ENCODE assay signal across 14 cellular contexts in genomic region chr17:7186241-7186640, GRCh38. TPM values are rescaled to one million over a fixed set of nuclear protein-coding genes. Genes with fewer than 3 reads are reported as not detected.
DNase-seq lines count a peak whose midpoint lies in the region; ATAC-seq, FAIRE-seq and TF ChIP-seq lines count a peak whose summit lies in the region.
"Had no signal": no experiment of that assay in that cellular context is flagged by ENCODE, and none has a peak within 500 bp of the region (broad histone marks: within the 10 kb centered on the region; RNA-seq: fewer than 3 reads in every experiment).

No MANE protein-coding gene starts in this region.

- no peaks in the 10 kb centered on the region for H3K27me3 Mint-ChIP-seq in stimulated activated naive B cell treated with anti-CD40 and anti-IgM and Interleukin-4, amounts not matched to agents 10 μg/mL and 1 μg/mL and 100 μg/mL, for 72 hours
- H3K27me3 Mint-ChIP-seq: natural killer cell treated with Interleukin-12 subunit alpha and Interleukin-12 subunit beta and Interleukin-15 and Interleukin-18, amount 100 ng/mL, for 72 hours had no signal

- peaks cover 7 to 8% of the 10 kb centered on the region in 2 donors for H3K4me1 Mint-ChIP-seq in stimulated activated naive B cell treated with anti-CD40 and anti-IgM and Interleukin-4, amounts not matched to agents 10 μg/mL and 1 μg/mL and 100 μg/mL, for 72 hours

- intact Hi-C loops in A673 (cut with micrococcal nuclease; ENCODE audit: unreplicated experiment), result no loop called here
- intact Hi-C loops in tibial artery (cut with DNase I; ENCODE audit: low total_unique reads), result no loop called here

- no peak overlapping the region for H3K27ac Mint-ChIP-seq in stimulated activated naive B cell treated with anti-CD40 and anti-IgM and Interleukin-4, amounts not matched to agents 10 μg/mL and 1 μg/mL and 100 μg/mL, for 72 hours
- H3K27ac Mint-ChIP-seq: activated T-helper 1 cell treated with anti-CD3 and anti-CD28 coated beads, Interleukin-12 subunit alpha, Interleukin-12 subunit beta, Interleukin-2, Interleukin-4 antibody, amounts not matched to agents 30 ng/mL and 10 ng/mL and 1 ng/mL, durations not matched to agents 14 hours and 24 hours and 36 hours; natural killer cell treated with Interleukin-12 subunit alpha and Interleukin-12 subunit beta and Interleukin-15 and Interleukin-18, amount 100 ng/mL, for 72 hours; T-helper 1 cell treated with Interleukin-12 subunit alpha and Interleukin-12 subunit beta and Interleukin-4 antibody, amounts not matched to agents 30 μg/mL and 1 μg/mL, for 36 hours had no signal

- peaks cover 12% of the 10 kb centered on the region for H3K36me3 ChIP-seq in A673 (ENCODE audit: insufficient read depth, low read length, poor library complexity, severe bottlenecking)
- peaks cover 3% of the 10 kb centered on the region; the same call in 1 of the 2 replicates for H3K36me3 ChIP-seq in RWPE2 (ENCODE audit: low read depth)
- peaks cover 0 to 11% (median 0%) of the 10 kb centered on the region in 3 donors for H3K36me3 ChIP-seq in tibial artery

- ATAC-seq in RWPE2 (ENCODE audit: low read depth) (no peak), GM18498 (IDR thresholded peaks at IDR 0.05; ENCODE audit: unreplicated experiment) (no peak)
- no peak for ATAC-seq in stimulated activated naive B cell treated with anti-CD40 and anti-IgM and Interleukin-4, amounts not matched to agents 10 μg/mL and 1 μg/mL and 100 μg/mL, for 72 hours (replicated peaks)

- BruUV-seq in A673 (replicated peaks; lab: Mats Ljungman, UMichigan), result no TSS peak

- H3K27ac ChIP-seq in A673 (ENCODE audit: low read depth, low read length, poor library complexity, severe bottlenecking), result no peak overlapping the region
- H3K27ac ChIP-seq in RWPE2 (ENCODE audit: poor library complexity, severe bottlenecking), result no peak overlapping the region
- no peak overlapping the region for H3K27ac ChIP-seq in tibial artery
- H3K27ac ChIP-seq: testis had no signal

- H3K27me3 ChIP-seq in A673 (replicated peaks; ENCODE audit: insufficient read depth, low read depth, low read length, poor library complexity) (no peaks in the 10 kb centered on the region), RWPE2 (ENCODE audit: insufficient read depth, poor library complexity, severe bottlenecking) (no peaks in the 10 kb centered on the region), tibial artery (no peaks in the 10 kb centered on the region)
- H3K27me3 ChIP-seq: testis had no signal

- H3K9me3 Mint-ChIP-seq in stimulated activated naive B cell treated with anti-CD40 and anti-IgM and Interleukin-4, amounts not matched to agents 10 μg/mL and 1 μg/mL and 100 μg/mL, for 72 hours, result no peaks in the 10 kb centered on the region
- H3K9me3 Mint-ChIP-seq: activated T-helper 1 cell treated with anti-CD3 and anti-CD28 coated beads, Interleukin-12 subunit alpha, Interleukin-12 subunit beta, Interleukin-2, Interleukin-4 antibody, amounts not matched to agents 30 ng/mL and 10 ng/mL and 1 ng/mL, durations not matched to agents 14 hours and 24 hours and 36 hours; natural killer cell treated with Interleukin-12 subunit alpha and Interleukin-12 subunit beta and Interleukin-15 and Interleukin-18, amount 100 ng/mL, for 72 hours; T-helper 1 cell treated with Interleukin-12 subunit alpha and Interleukin-12 subunit beta and Interleukin-4 antibody, amounts not matched to agents 30 μg/mL and 1 μg/mL, for 36 hours had no signal

- CTCF ChIA-PET in A673 (lab: Charles Lee), result no interaction called here

- FAIRE-seq in frontal cortex (lab: Jason Lieb, UNC), result no peak

- no peaks in the 10 kb centered on the region for H3K36me3 Mint-ChIP-seq in stimulated activated naive B cell treated with anti-CD40 and anti-IgM and Interleukin-4, amounts not matched to agents 10 μg/mL and 1 μg/mL and 100 μg/mL, for 72 hours
- H3K36me3 Mint-ChIP-seq: natural killer cell treated with Interleukin-12 subunit alpha and Interleukin-12 subunit beta and Interleukin-15 and Interleukin-18, amount 100 ng/mL, for 72 hours had no signal

- H3K4me1 ChIP-seq in A673 (ENCODE audit: insufficient read depth, low read length, poor library complexity, severe bottlenecking) (no peaks in the 10 kb centered on the region), RWPE2 (ENCODE audit: insufficient read depth, poor library complexity, severe bottlenecking) (no peaks in the 10 kb centered on the region), tibial artery (no peaks in the 10 kb centered on the region)
- H3K4me1 ChIP-seq: testis had no signal

- DNase-seq in A673 (ENCODE audit: low spot score) (peak; percentile 40), RWPE2 (ENCODE audit: low spot score) (peak; percentile 11), fibroblast of villous mesenchyme (ENCODE audit: low read depth) (no peak), frontal cortex (ENCODE audit: low spot score in 2 of 2) (no peak), tibial artery (no peak)
- DNase-seq in stimulated activated naive B cell treated with anti-CD40 and anti-IgM and Interleukin-4, amounts not matched to agents 10 μg/mL and 1 μg/mL and 100 μg/mL, for 72 hours, result no peak
- DNase-seq: DMS153, NCI-H345, testis had no signal

- TF ChIP-seq CTCF in A673 (conservative IDR thresholded peaks at IDR 0.05; ENCODE audit: low read depth, low read length), result no peak
- peak; percentile 43; the same call in 1 of the 2 replicates for TF ChIP-seq CTCF in GM12874 (IDR thresholded peaks at IDR 0.05; ENCODE audit: insufficient read depth, low read depth, low read length)
- no peak for TF ChIP-seq CTCF in RWPE2 (IDR thresholded peaks at IDR 0.05; ENCODE audit: poor library complexity, severe bottlenecking)
- TF ChIP-seq CTCF in fibroblast of villous mesenchyme (IDR thresholded peaks at IDR 0.05; ENCODE audit: insufficient read depth, low read depth, low read length), result peak; percentile 19
- no peak for TF ChIP-seq CTCF in tibial artery (IDR thresholded peaks at IDR 0.05)

- H3K9me3 ChIP-seq in A673 (ENCODE audit: low read depth, low read length, poor library complexity, severe bottlenecking), result no peaks in the 10 kb centered on the region
- no peaks in the 10 kb centered on the region for H3K9me3 ChIP-seq in RWPE2 (ENCODE audit: severe bottlenecking)
- no peaks in the 10 kb centered on the region for H3K9me3 ChIP-seq in tibial artery
- H3K9me3 ChIP-seq: testis had no signal

- no peak overlapping the region for H3K4me3 ChIP-seq in A673 (ENCODE audit: low read depth, low read length, poor library complexity, severe bottlenecking)
- no peak overlapping the region for H3K4me3 ChIP-seq in RWPE2 (ENCODE audit: severe bottlenecking)
- no peak overlapping the region for H3K4me3 ChIP-seq in fibroblast of villous mesenchyme (ENCODE audit: low read depth, low read length)
- no peak overlapping the region for H3K4me3 ChIP-seq in tibial artery
- H3K4me3 ChIP-seq: testis had no signal

- no peak overlapping the region for H3K4me3 Mint-ChIP-seq in stimulated activated naive B cell treated with anti-CD40 and anti-IgM and Interleukin-4, amounts not matched to agents 10 μg/mL and 1 μg/mL and 100 μg/mL, for 72 hours
- H3K4me3 Mint-ChIP-seq: activated T-helper 1 cell treated with anti-CD3 and anti-CD28 coated beads, Interleukin-12 subunit alpha, Interleukin-12 subunit beta, Interleukin-2, Interleukin-4 antibody, amounts not matched to agents 30 ng/mL and 10 ng/mL and 1 ng/mL, durations not matched to agents 14 hours and 24 hours and 36 hours; natural killer cell treated with Interleukin-12 subunit alpha and Interleukin-12 subunit beta and Interleukin-15 and Interleukin-18, amount 100 ng/mL, for 72 hours; T-helper 1 cell treated with Interleukin-12 subunit alpha and Interleukin-12 subunit beta and Interleukin-4 antibody, amounts not matched to agents 30 μg/mL and 1 μg/mL, for 36 hours had no signal

- POLR2A ChIA-PET in A673 (lab: Charles Lee; ENCODE audit: low non-redundant PET), result no interaction called here

RNA-seq across cellular contexts. Expression of gene ASGR1, which starts 7.1 kb away (rescaled TPM):
- total RNA-seq in A673 (2021) (6.1 and 8.0 TPM in 2 replicates), fibroblast of villous mesenchyme (0.43 and 0.64 TPM in 2 replicates), frontal cortex (18.8 TPM)

RNA-seq across cellular contexts. Expression of gene DLG4, which starts 33.4 kb away (rescaled TPM):
- total RNA-seq in A673 (2021) (74.7 and 86.6 TPM in 2 replicates), fibroblast of villous mesenchyme (10.6 and 14.2 TPM in 2 replicates), frontal cortex (111 TPM)

RNA-seq across cellular contexts. Expression of gene ACADVL, which starts 33.5 kb away (rescaled TPM):
- total RNA-seq in A673 (2021) (425 and 509 TPM in 2 replicates), fibroblast of villous mesenchyme (171 and 255 TPM in 2 replicates), frontal cortex (65.6 TPM)

RNA-seq across cellular contexts. Expression of gene DVL2, which starts 48.1 kb away (rescaled TPM):
- 133 and 139 TPM in 2 replicates for total RNA-seq in A673 (2021)
- 102 and 105 TPM in 2 replicates for total RNA-seq in fibroblast of villous mesenchyme
- 53.4 TPM for total RNA-seq in frontal cortex

RNA-seq across cellular contexts. Expression of gene PHF23, which starts 53.0 kb away (rescaled TPM):
- total RNA-seq in A673 (2021) (84.0 and 85.1 TPM in 2 replicates), fibroblast of villous mesenchyme (51.8 and 54.1 TPM in 2 replicates), frontal cortex (34.6 TPM)

Comparison
In these comparisons a context has a peak if more than half of its experiments do, and no peak if none do; other contexts are left out.
1. DNase-seq: peak in A673 (single experiment) and RWPE2 (single experiment); none in fibroblast of villous mesenchyme (single experiment), stimulated activated naive B cell treated with anti-CD40 and anti-IgM and Interleukin-4, amounts not matched to agents 10 μg/mL and 1 μg/mL and 100 μg/mL, for 72 hours (single experiment), frontal cortex (0 of 2) and tibial artery (0 of 2).
2. CTCF ChIP-seq: peak in GM12874 (single experiment) and fibroblast of villous mesenchyme (single experiment); none in A673 (single experiment), RWPE2 (single experiment) and tibial artery (0 of 2).